ENCODE assay signal across 1 cellular context in the genomic region with DNA sequence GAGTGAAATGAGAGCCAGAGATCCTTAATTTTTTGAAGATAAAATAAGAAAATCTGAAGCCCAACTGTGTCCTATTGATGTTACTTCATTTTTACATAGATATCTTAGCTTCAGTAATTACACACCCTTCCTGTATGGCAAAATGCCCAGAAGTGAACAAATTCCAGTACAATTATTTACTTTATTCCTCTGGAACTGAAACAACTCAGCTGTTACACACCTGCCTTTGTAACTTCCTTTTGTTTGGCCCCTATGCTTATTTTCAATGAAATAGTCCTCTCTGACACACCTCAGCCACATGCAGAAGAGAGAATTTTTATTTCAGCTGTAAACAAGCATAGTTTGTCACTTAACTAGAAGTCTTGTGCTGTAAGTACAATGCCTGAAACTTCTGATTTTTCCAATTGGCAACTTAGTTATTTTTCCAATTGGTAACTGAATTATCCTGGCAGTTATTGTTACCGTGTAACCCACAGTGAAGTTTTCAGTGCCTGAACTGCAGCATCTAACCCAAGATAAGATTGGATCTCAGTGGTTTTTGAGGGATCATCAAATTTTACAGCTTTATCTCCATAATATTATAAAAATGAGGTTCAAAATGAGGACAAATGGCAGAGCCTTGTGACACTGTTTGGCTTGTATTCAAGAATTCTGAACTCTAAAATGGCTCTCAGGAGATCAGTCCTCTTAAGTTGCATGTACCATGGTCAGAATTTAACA.
A peak's percentile ranks its signal among the peaks of the same experiment; 100 is the strongest.
TF ChIP-seq lines count a peak whose summit lies in the region.

No MANE protein-coding gene starts in this region.

TF ChIP-seq in HepG2, 621 proteins besides CTCF, POLR2A, EP300 and RAD21 (continued from another document):
- TF ChIP-seq, protein P1, sequence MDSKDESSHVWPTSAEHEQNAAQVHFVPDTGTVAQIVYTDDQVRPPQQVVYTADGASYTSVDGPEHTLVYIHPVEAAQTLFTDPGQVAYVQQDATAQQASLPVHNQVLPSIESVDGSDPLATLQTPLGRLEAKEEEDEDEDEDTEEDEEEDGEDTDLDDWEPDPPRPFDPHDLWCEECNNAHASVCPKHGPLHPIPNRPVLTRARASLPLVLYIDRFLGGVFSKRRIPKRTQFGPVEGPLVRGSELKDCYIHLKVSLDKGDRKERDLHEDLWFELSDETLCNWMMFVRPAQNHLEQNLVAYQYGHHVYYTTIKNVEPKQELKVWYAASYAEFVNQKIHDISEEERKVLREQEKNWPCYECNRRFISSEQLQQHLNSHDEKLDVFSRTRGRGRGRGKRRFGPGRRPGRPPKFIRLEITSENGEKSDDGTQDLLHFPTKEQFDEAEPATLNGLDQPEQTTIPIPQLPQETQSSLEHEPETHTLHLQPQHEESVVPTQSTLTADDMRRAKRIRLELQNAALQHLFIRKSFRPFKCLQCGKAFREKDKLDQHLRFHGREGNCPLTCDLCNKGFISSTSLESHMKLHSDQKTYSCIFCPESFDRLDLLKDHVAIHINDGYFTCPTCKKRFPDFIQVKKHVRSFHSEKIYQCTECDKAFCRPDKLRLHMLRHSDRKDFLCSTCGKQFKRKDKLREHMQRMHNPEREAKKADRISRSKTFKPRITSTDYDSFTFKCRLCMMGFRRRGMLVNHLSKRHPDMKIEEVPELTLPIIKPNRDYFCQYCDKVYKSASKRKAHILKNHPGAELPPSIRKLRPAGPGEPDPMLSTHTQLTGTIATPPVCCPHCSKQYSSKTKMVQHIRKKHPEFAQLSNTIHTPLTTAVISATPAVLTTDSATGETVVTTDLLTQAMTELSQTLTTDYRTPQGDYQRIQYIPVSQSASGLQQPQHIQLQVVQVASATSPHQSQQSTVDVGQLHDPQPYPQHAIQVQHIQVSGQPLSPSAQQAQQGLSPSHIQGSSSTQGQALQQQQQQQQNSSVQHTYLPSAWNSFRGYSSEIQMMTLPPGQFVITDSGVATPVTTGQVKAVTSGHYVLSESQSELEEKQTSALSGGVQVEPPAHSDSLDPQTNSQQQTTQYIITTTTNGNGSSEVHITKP (CRISPR knock-in tag; IDR thresholded peaks at IDR 0.05; ENCODE audit: low read depth) = peak; percentile 79; the same call in 1 of the 2 replicates
- TF ChIP-seq FOSL1 (CRISPR knock-in tag; IDR thresholded peaks at IDR 0.05; ENCODE audit: borderline replicate concordance) (no peak), KAT8 (CRISPR knock-in tag; IDR thresholded peaks at IDR 0.05) (peak; percentile 60; the same call in 1 of the 2 replicates), ZNF468 (CRISPR knock-in tag; IDR thresholded peaks at IDR 0.05) (no peak), IRX3 (CRISPR knock-in tag; IDR thresholded peaks at IDR 0.05; ENCODE audit: borderline replicate concordance, low read depth) (no peak), EHMT2 (IDR thresholded peaks at IDR 0.05; ENCODE audit: borderline replicate concordance, low read depth, low read length) (peak; percentile 33; the same call in 1 of the 2 replicates), NFIC (IDR thresholded peaks at IDR 0.05; ENCODE audit: low read length) (peak; percentile 82; the same call in 1 of the 2 replicates), HMGA1 (CRISPR knock-in tag; conservative IDR thresholded peaks at IDR 0.05) (no peak), MIXL1 (CRISPR knock-in tag; IDR thresholded peaks at IDR 0.05) (peak; percentile 65; the same call in 1 of the 2 replicates), ZNF510 (CRISPR knock-in tag; IDR thresholded peaks at IDR 0.05; ENCODE audit: low read depth) (no peak), PHB2 (IDR thresholded peaks at IDR 0.05; ENCODE audit: partially characterized antibody) (no peak), ZNF264 (CRISPR knock-in tag; IDR thresholded peaks at IDR 0.05) (0 out of 2 replicates have a peak, but pooled peaks have one; percentile 27), CREM (IDR thresholded peaks at IDR 0.05) (peak; percentile 37; the same call in 1 of the 2 replicates), CREM (CRISPR knock-in tag; IDR thresholded peaks at IDR 0.05) (no peak), SMC3 (IDR thresholded peaks at IDR 0.05; ENCODE audit: low read length) (no peak)
- TF ChIP-seq, protein P2, sequence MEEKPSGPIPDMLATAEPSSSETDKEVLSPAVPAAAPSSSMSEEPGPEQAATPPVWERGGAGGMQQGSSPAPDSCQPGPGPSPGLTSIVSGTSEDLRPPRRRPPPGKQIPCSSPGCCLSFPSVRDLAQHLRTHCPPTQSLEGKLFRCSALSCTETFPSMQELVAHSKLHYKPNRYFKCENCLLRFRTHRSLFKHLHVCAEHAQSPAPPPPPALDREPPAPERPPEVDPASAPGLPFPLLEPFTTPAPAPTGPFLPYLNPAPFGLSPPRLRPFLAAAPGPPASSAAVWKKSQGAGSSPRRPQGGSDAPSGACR (CRISPR knock-in tag; IDR thresholded peaks at IDR 0.05) = 0 out of 2 replicates have a peak, but pooled peaks have one; percentile 34
- TF ChIP-seq, protein P3, sequence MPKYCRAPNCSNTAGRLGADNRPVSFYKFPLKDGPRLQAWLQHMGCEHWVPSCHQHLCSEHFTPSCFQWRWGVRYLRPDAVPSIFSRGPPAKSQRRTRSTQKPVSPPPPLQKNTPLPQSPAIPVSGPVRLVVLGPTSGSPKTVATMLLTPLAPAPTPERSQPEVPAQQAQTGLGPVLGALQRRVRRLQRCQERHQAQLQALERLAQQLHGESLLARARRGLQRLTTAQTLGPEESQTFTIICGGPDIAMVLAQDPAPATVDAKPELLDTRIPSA (CRISPR knock-in tag; IDR thresholded peaks at IDR 0.05; ENCODE audit: borderline replicate concordance) = no peak
- TF ChIP-seq, protein P4, sequence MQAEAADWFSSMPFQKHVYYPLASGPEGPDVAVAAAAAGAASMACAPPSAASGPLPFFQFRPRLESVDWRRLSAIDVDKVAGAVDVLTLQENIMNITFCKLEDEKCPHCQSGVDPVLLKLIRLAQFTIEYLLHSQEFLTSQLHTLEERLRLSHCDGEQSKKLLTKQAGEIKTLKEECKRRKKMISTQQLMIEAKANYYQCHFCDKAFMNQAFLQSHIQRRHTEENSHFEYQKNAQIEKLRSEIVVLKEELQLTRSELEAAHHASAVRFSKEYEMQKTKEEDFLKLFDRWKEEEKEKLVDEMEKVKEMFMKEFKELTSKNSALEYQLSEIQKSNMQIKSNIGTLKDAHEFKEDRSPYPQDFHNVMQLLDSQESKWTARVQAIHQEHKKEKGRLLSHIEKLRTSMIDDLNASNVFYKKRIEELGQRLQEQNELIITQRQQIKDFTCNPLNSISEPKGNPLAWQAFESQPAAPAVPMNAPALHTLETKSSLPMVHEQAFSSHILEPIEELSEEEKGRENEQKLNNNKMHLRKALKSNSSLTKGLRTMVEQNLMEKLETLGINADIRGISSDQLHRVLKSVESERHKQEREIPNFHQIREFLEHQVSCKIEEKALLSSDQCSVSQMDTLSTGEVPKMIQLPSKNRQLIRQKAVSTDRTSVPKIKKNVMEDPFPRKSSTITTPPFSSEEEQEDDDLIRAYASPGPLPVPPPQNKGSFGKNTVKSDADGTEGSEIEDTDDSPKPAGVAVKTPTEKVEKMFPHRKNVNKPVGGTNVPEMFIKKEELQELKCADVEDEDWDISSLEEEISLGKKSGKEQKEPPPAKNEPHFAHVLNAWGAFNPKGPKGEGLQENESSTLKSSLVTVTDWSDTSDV (CRISPR knock-in tag; IDR thresholded peaks at IDR 0.05) = no peak
- TF ChIP-seq, protein P5, sequence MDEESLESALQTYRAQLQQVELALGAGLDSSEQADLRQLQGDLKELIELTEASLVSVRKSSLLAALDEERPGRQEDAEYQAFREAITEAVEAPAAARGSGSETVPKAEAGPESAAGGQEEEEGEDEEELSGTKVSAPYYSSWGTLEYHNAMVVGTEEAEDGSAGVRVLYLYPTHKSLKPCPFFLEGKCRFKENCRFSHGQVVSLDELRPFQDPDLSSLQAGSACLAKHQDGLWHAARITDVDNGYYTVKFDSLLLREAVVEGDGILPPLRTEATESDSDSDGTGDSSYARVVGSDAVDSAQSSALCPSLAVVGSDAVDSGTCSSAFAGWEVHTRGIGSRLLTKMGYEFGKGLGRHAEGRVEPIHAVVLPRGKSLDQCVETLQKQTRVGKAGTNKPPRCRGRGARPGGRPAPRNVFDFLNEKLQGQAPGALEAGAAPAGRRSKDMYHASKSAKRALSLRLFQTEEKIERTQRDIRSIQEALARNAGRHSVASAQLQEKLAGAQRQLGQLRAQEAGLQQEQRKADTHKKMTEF (CRISPR knock-in tag; IDR thresholded peaks at IDR 0.05) = peak; percentile 74
